13 cellular contexts compared by ENCODE assay signal in the genomic region with DNA sequence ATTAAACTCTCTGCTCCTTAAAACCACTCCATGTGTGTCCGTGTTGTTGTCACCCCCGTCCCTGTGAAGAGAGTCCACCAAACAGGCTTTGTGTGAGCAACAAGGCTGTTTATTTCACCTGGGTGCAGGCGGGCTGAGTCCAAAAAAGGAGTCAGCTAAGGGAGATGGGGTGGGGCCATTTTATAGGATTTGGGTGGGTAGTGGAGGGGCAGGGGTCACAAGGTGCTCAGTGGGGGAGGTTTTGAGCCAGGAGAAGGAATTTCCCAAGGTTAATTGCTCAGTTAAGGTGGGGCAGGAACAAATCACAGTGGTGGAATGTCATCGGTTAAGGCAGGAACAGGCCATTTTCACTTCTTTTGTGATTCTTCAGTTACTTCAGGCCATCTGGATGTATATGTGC. TPM values are rescaled to one million over a fixed set of nuclear protein-coding genes. Genes with fewer than 3 reads are reported as not detected.
A peak's percentile ranks its signal among the peaks of the same experiment; 100 is the strongest.
DNase-seq lines count a peak whose midpoint lies in the region; ATAC-seq and TF ChIP-seq lines count a peak whose summit lies in the region.
"Not testable (repeated sequence)": the region's sequence is repeated elsewhere in the genome, so short reads cannot be mapped to it uniquely, and the experiment has no call there.
"Had no signal": no experiment of that assay in that cellular context is flagged by ENCODE, and none has a peak within 500 bp of the region (broad histone marks: within the 10 kb centered on the region; RNA-seq: fewer than 3 reads in every experiment).

No MANE protein-coding gene starts in this region.

- 89 to 93% methylated on average over 3 to 4 of the region's 4 CpGs for WGBS in endodermal cell (ENCODE audit: insufficient coverage in 1 of 2, insufficient read length in 1 of 2), 2 experiments

- H3K9me3 Mint-ChIP-seq in WTC11, endodermal cell, neural progenitor cell: not testable (repeated sequence)

- not testable (repeated sequence) for DNase-seq in WTC11 (ENCODE audit: low spot score); endodermal cell; neural progenitor cell (ENCODE audit: low spot score)
- DNase-seq in left colon, result peak in 1 of 2 donors; percentile 42

- H3K9me3 ChIP-seq in endodermal cell (ENCODE audit: control insufficient read depth, low read length); neural progenitor cell (ENCODE audit: low read depth): not testable (repeated sequence)

- not testable (repeated sequence) for H3K27ac Mint-ChIP-seq in WTC11
- H3K27ac Mint-ChIP-seq in endodermal cell, result peak overlapping the region; percentile 57
- peak overlapping the region; percentile 47 for H3K27ac Mint-ChIP-seq in neural progenitor cell

- not testable (repeated sequence) for H3K27me3 ChIP-seq in endodermal cell (ENCODE audit: control insufficient read depth, insufficient read depth, low read length, poor library complexity, severe bottlenecking); neural progenitor cell

- intact Hi-C loops in left colon (cut with DNase I, micrococcal nuclease), result not testable (repeated sequence)

- not testable (repeated sequence) for H3K36me3 ChIP-seq in endodermal cell (ENCODE audit: control insufficient read depth, insufficient read depth, low read length); neural progenitor cell

- not testable (repeated sequence) for H3K4me1 ChIP-seq in endodermal cell (ENCODE audit: control insufficient read depth, insufficient read depth, low read length); neural progenitor cell

- H4K20me1 ChIP-seq in neural progenitor cell (ENCODE audit: low read depth), result not testable (repeated sequence)

- H3K9ac ChIP-seq in endodermal cell (ENCODE audit: extremely low read depth, low read length, poor library complexity, severe bottlenecking); neural progenitor cell: not testable (repeated sequence)

- H3K4me2 ChIP-seq in neural progenitor cell, result not testable (repeated sequence)

- H2AFZ ChIP-seq in neural progenitor cell (replicated peaks), result not testable (repeated sequence)

- H3F3A ChIP-seq in neural progenitor cell (ENCODE audit: low read depth), result not testable (repeated sequence)

- H3K4me1 Mint-ChIP-seq in WTC11 (peaks cover 14% of the 10 kb centered on the region), endodermal cell (peaks cover 19% of the 10 kb centered on the region)
- not testable (repeated sequence) for H3K4me1 Mint-ChIP-seq in neural progenitor cell

- H3K79me2 ChIP-seq in neural progenitor cell (ENCODE audit: low read depth), result not testable (repeated sequence)

- H3K27me3 Mint-ChIP-seq in WTC11 (ENCODE audit: low read depth); endodermal cell (ENCODE audit: insufficient read depth); neural progenitor cell (ENCODE audit: insufficient read depth, low read depth): not testable (repeated sequence)

- POLR2A ChIA-PET in WTC11 (lab: Charles Lee), result not testable (repeated sequence)

- H3K4me3 Mint-ChIP-seq in WTC11, endodermal cell, neural progenitor cell: not testable (repeated sequence)

- H3K36me3 Mint-ChIP-seq in WTC11; endodermal cell (ENCODE audit: low read depth); neural progenitor cell: not testable (repeated sequence)

- not testable (repeated sequence) for TF ChIP-seq CTCF in WTC11 (IDR thresholded peaks at IDR 0.05); endodermal cell (conservative IDR thresholded peaks at IDR 0.05); neural progenitor cell (IDR thresholded peaks at IDR 0.05)

- H3K4me3 ChIP-seq in endodermal cell (ENCODE audit: low read length); neural progenitor cell: not testable (repeated sequence)

- peak; percentile 24; the same call in 1 of the 2 replicates for ATAC-seq in WTC11
- ATAC-seq in left colon, result peak; percentile 81

- H3K27ac ChIP-seq in endodermal cell (ENCODE audit: low read depth, low read length); neural progenitor cell: not testable (repeated sequence)

- CTCF ChIA-PET in WTC11 (lab: Charles Lee), result not testable (repeated sequence)

RNA-seq across cellular contexts. Expression of a gene that starts 1.4 kb away (rescaled TPM):
- total RNA-seq in WTC11 (2021) (0.07 to 0.14 TPM in 2 of 3 replicates, not detected in the other), endodermal cell (1 to 10 TPM; 1.6 to 2.2 TPM), left colon (not detected), neural progenitor cell (ENCODE audit: low replicate concordance) (not detected in 2 replicates)
- 0.43 TPM for polyA plus RNA-seq in endodermal cell (2013, experiment 1 of 2)
- polyA plus RNA-seq in endodermal cell (2013, experiment 2 of 2), result not detected
- total RNA-seq: A673; CD4-positive, CD25-positive, alpha-beta regulatory T cell; CD8-positive, alpha-beta memory T cell; Daoy; G401; GM12878 had no signal
- polyA plus RNA-seq: AG04450; CD14-positive monocyte; CD4-positive, alpha-beta memory T cell; CD4-positive, CD25-positive, alpha-beta regulatory T cell; CD8-positive, alpha-beta memory T cell had no signal

RNA-seq across cellular contexts. Expression of a gene that starts 31.9 kb away (rescaled TPM):
- total RNA-seq in WTC11 (2021) (34.4 to 37.6 TPM (median 36.4 TPM) in 3 replicates), endodermal cell (10 to 100 TPM; 47.8 to 69.8 TPM), left colon (10 to 100 TPM; 29.7 to 34.3 TPM), neural progenitor cell (ENCODE audit: low replicate concordance) (46.8 and 56.5 TPM in 2 replicates)
- 48.9 TPM for polyA plus RNA-seq in endodermal cell (2013, experiment 1 of 2)
- 43.8 TPM for polyA plus RNA-seq in endodermal cell (2013, experiment 2 of 2)

RNA-seq across cellular contexts. Expression of a gene that starts 49.2 kb away (rescaled TPM):
- 24.1 to 25.4 TPM (median 24.9 TPM) in 3 replicates for total RNA-seq in WTC11 (2021)
- total RNA-seq in endodermal cell, result 10 to 100 TPM; 26.1 to 34.0 TPM
- 26.7 TPM for polyA plus RNA-seq in endodermal cell (2013, experiment 1 of 2)
- 25.0 TPM for polyA plus RNA-seq in endodermal cell (2013, experiment 2 of 2)
- 10 to 100 TPM; 19.0 to 23.7 TPM for total RNA-seq in left colon
- total RNA-seq in neural progenitor cell (ENCODE audit: low replicate concordance), result 34.3 and 67.6 TPM in 2 replicates

RNA-seq across cellular contexts. Expression of a gene that starts 49.4 kb away (rescaled TPM):
- total RNA-seq in WTC11 (2021) (8.0 to 8.6 TPM (median 8.4 TPM) in 3 replicates), endodermal cell (10 to 100 TPM; 11.4 to 11.9 TPM), left colon (1 to 10 TPM; 7.9 to 9.4 TPM), neural progenitor cell (ENCODE audit: low replicate concordance) (13.5 and 22.8 TPM in 2 replicates)
- polyA plus RNA-seq in endodermal cell (2013, experiment 1 of 2), result 14.5 TPM
- 14.6 TPM for polyA plus RNA-seq in endodermal cell (2013, experiment 2 of 2)
